ENCODE assay signal across 9 cellular contexts in genomic region chr1:234322979-234323378, GRCh38. TPM values are rescaled to one million over a fixed set of nuclear protein-coding genes. Genes with fewer than 3 reads are reported as not detected.
DNase-seq lines count a peak whose midpoint lies in the region; ATAC-seq and TF ChIP-seq lines count a peak whose summit lies in the region.
"Had no signal": no experiment of that assay in that cellular context is flagged by ENCODE, and none has a peak within 500 bp of the region (broad histone marks: within the 10 kb centered on the region; RNA-seq: fewer than 3 reads in every experiment).

No MANE protein-coding gene starts in this region.

- H3K36me3 Mint-ChIP-seq in activated CD4-positive, alpha-beta T cell treated with anti-CD3 and anti-CD28 coated beads for 36 hours (ENCODE audit: low read depth) = no peaks in the 10 kb centered on the region

- POLR2A ChIA-PET in activated CD4-positive, alpha-beta T cell treated with anti-CD3 and anti-CD28 coated beads for 36 hours (lab: Charles Lee) = interaction anchor here (0.6 kb wide), 2 partner anchors 139 to 199 kb away, joined by 3 read pairs; no protein-coding TSS in a partner anchor

- H3K9me3 ChIP-seq in MM.1S (replicated peaks; ENCODE audit: insufficient read depth, low read length) = no peaks in the 10 kb centered on the region

- H3K27ac ChIP-seq in MM.1S (ENCODE audit: low read length) = no peak overlapping the region

- ATAC-seq in activated CD4-positive, alpha-beta T cell treated with anti-CD3 and anti-CD28 coated beads for 36 hours = peak; percentile 55
- ATAC-seq in HG02588 (IDR thresholded peaks at IDR 0.05; ENCODE audit: unreplicated experiment) = no peak

- no peaks in the 10 kb centered on the region for H4K20me1 ChIP-seq in MM.1S (ENCODE audit: insufficient read depth, low read length)

- no peaks in the 10 kb centered on the region for H3K36me3 ChIP-seq in MM.1S (replicated peaks; ENCODE audit: insufficient read depth, low read length)

- H3K27ac Mint-ChIP-seq in activated CD4-positive, alpha-beta T cell treated with anti-CD3 and anti-CD28 coated beads for 36 hours = no peak overlapping the region
- H3K27ac Mint-ChIP-seq: activated B cell treated with CpG ODN at 0.5 μM for 24 hours had no signal

- 54 to 69% methylated on average over 13 of the region's 13 CpGs for WGBS in lower leg skin, 2 donors

- DNase-seq in GM12865 (ENCODE audit: low read depth) (peak; percentile 63), MM.1S (peak; percentile 54), fibroblast of pulmonary artery (ENCODE audit: low read depth) (peak; percentile 31), lower leg skin (ENCODE audit: low spot score in 2 of 2) (no peak), globus pallidus (ENCODE audit: low spot score) (no peak)
- DNase-seq in activated CD4-positive, alpha-beta T cell treated with anti-CD3 and anti-CD28 coated beads for 36 hours = peak; percentile 85
- peak; percentile 60 for DNase-seq in stimulated activated CD4-positive, alpha-beta T cell treated with anti-CD3 and anti-CD28 coated beads, Interleukin-4, amount 100 ng/mL, for 1 hour
- DNase-seq: activated B cell treated with CpG ODN at 0.5 μM for 24 hours had no signal

- H2AFZ ChIP-seq in MM.1S (ENCODE audit: low read length) = peak overlapping the region; percentile 16; the same call in 1 of the 2 replicates

- TF ChIP-seq POLR2A in lower leg skin (IDR thresholded peaks at IDR 0.05) = no peak

- no peaks in the 10 kb centered on the region for H3K79me2 ChIP-seq in MM.1S (ENCODE audit: low read length)

- H3F3A ChIP-seq in MM.1S (ENCODE audit: insufficient read depth, low read length) = no peaks in the 10 kb centered on the region

- peaks cover 30% of the 10 kb centered on the region for H3K4me1 Mint-ChIP-seq in activated CD4-positive, alpha-beta T cell treated with anti-CD3 and anti-CD28 coated beads for 36 hours

- peak; percentile 67 for TF ChIP-seq CTCF in GM12865 (IDR thresholded peaks at IDR 0.05; ENCODE audit: insufficient read depth, low read depth, low read length, missing control alignments)
- peak; percentile 59 for TF ChIP-seq CTCF in MM.1S (IDR thresholded peaks at IDR 0.05; ENCODE audit: low read length)
- peak; percentile 34 for TF ChIP-seq CTCF in fibroblast of pulmonary artery (IDR thresholded peaks at IDR 0.05; ENCODE audit: low read length, missing control alignments)
- no peak for TF ChIP-seq CTCF in lower leg skin (IDR thresholded peaks at IDR 0.05)

- no peak overlapping the region for H3K4me3 Mint-ChIP-seq in activated CD4-positive, alpha-beta T cell treated with anti-CD3 and anti-CD28 coated beads for 36 hours
- H3K4me3 Mint-ChIP-seq: activated B cell treated with CpG ODN at 0.5 μM for 24 hours had no signal

- no peak overlapping the region for H3K4me3 ChIP-seq in GM12865 (ENCODE audit: low read depth, low read length)
- no peak overlapping the region; the same call in 1 of the 2 replicates for H3K4me3 ChIP-seq in MM.1S (ENCODE audit: low read length)
- no peak overlapping the region for H3K4me3 ChIP-seq in fibroblast of pulmonary artery (replicated peaks; ENCODE audit: low read depth, low read length)
- H3K4me3 ChIP-seq in lower leg skin (ENCODE audit: low read depth, poor library complexity, severe bottlenecking) = no peak overlapping the region

- CTCF ChIA-PET in activated CD4-positive, alpha-beta T cell treated with anti-CD3 and anti-CD28 coated beads for 36 hours (lab: Charles Lee) = interaction anchor here (0.6 to 6.6 kb wide), 13 partner anchors 12 to 278 kb away, joined by 3 to 69 read pairs (median 4); no protein-coding TSS in a partner anchor

- H3K4me2 ChIP-seq in MM.1S (ENCODE audit: low read depth, low read length) = peak overlapping the region; percentile 14; the same call in 1 of the 2 replicates

- H3K4me1 ChIP-seq in MM.1S (ENCODE audit: low read length) = no peaks in the 10 kb centered on the region

- H3K9me3 Mint-ChIP-seq in activated CD4-positive, alpha-beta T cell treated with anti-CD3 and anti-CD28 coated beads for 36 hours (ENCODE audit: low read depth) = no peaks in the 10 kb centered on the region
- H3K9me3 Mint-ChIP-seq: activated B cell treated with CpG ODN at 0.5 μM for 24 hours had no signal

- no peaks in the 10 kb centered on the region for H3K9me2 ChIP-seq in MM.1S (replicated peaks; ENCODE audit: insufficient read depth, low read length)

- H3K27me3 ChIP-seq in MM.1S (replicated peaks; ENCODE audit: insufficient read depth, low read length) = peaks cover 10% of the 10 kb centered on the region; the same call in 1 of the 2 replicates

- peaks cover 11% of the 10 kb centered on the region for H3K27me3 Mint-ChIP-seq in activated CD4-positive, alpha-beta T cell treated with anti-CD3 and anti-CD28 coated beads for 36 hours

- no peak overlapping the region for H3K9ac ChIP-seq in MM.1S (ENCODE audit: low read length)

- intact Hi-C loops in activated CD4-positive, alpha-beta T cell treated with anti-CD3 and anti-CD28 coated beads for 36 hours (cut with DNase I, micrococcal nuclease) = loop anchor here in 1 of 2 experiments (10.0 kb wide), 1 partner anchor 762 kb away; no protein-coding TSS in a partner anchor
- intact Hi-C loops in lower leg skin (cut with DNase I; ENCODE audit: low total_unique reads) = no loop called here

RNA-seq across cellular contexts. Expression of gene COA6, which starts 50.3 kb away (rescaled TPM):
- total RNA-seq in activated CD4-positive, alpha-beta T cell treated with anti-CD3 and anti-CD28 coated beads for 36 hours = 10 to 100 TPM; 56.5 to 69.5 TPM
- total RNA-seq in lower leg skin = 10 to 100 TPM in 3 of 4 donors, 1 to 10 TPM in 1; 9.8 to 33.3 (median 14.8) TPM

Comparison
In these comparisons a context has a peak if more than half of its experiments do, and no peak if none do; other contexts are left out.
1. DNase-seq: peak in GM12865 (single experiment), MM.1S (single experiment), activated CD4-positive, alpha-beta T cell treated with anti-CD3 and anti-CD28 coated beads for 36 hours (single experiment), fibroblast of pulmonary artery (single experiment) and stimulated activated CD4-positive, alpha-beta T cell treated with anti-CD3 and anti-CD28 coated beads, Interleukin-4, amount 100 ng/mL, for 1 hour (single experiment); none in lower leg skin (0 of 2) and globus pallidus (single experiment).
2. CTCF ChIP-seq: peak in GM12865 (single experiment), MM.1S (single experiment) and fibroblast of pulmonary artery (single experiment); none in lower leg skin (0 of 3).